Comparison of ENCODE assay signal across 20 cellular contexts in the genomic region with DNA sequence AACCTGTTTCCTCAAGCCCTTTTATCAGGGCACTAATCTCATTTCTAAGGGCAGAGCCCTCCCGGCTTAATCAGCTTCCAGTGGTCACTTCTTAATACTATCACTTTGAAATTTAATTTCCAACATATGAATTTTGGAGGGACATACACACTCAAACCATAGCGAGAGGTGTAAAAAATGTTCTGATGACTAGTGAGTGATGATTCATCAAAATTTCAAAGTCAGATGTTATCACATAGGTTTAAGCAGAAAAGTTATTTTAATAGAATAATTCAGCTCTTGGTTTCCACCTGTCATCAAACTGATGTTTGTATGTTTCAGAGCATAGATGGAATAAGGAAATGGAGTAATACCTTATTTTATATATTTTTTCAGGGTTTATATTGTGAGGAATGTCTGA.
DNase-seq lines count a peak whose midpoint lies in the region; ATAC-seq, FAIRE-seq and TF ChIP-seq lines count a peak whose summit lies in the region.
"Had no signal": no experiment of that assay in that cellular context is flagged by ENCODE, and none has a peak within 500 bp of the region (broad histone marks: within the 10 kb centered on the region; RNA-seq: fewer than 3 reads in every experiment).

No MANE protein-coding gene starts in this region.

- TF ChIP-seq POLR2A in A549 (IDR thresholded peaks at IDR 0.05; ENCODE audit: low read length) = no peak

- TF ChIP-seq RAD21 in A549 (conservative IDR thresholded peaks at IDR 0.05 in 1 of 2, IDR thresholded peaks at IDR 0.05 in 1 of 2) = no peak

- DNase-seq in A549 (ENCODE audit: low read depth in 1 of 2, low spot score in 1 of 2) (no peak), M059J (ENCODE audit: low read depth) (peak; percentile 7), bronchial epithelial cell (ENCODE audit: low read depth) (peak; percentile 5), AG20443 (ENCODE audit: low spot score) (no peak), mesothelial cell of epicardium (ENCODE audit: low spot score in 2 of 2, unreplicated experiment in 2 of 2) (no peak), UCSD-AML1 (lab: John Stamatoyannopoulos, UW; ENCODE audit: unreplicated experiment) (no peak)
- DNase-seq: 8988T; Caco-2; CD4-positive, CD25-positive, alpha-beta regulatory T cell; CD8-positive, alpha-beta T cell; DMS153; DND-41; H7; HCEC 1CT had no signal

- H3K9me3 Mint-ChIP-seq in mesothelial cell of epicardium = no peaks in the 10 kb centered on the region

- H3K36me3 Mint-ChIP-seq in mesothelial cell of epicardium = no peaks in the 10 kb centered on the region
- H3K36me3 Mint-ChIP-seq: CD4-positive, CD25-positive, alpha-beta regulatory T cell; CD8-positive, alpha-beta T cell had no signal

- POLR2A ChIA-PET in A549 (lab: Yijun Ruan, JAX) = no interaction called here

- WGBS in A549 (ENCODE audit: missing lambda C conversion rate) = 13% methylated on average over 2 of the region's 2 CpGs

- no peaks in the 10 kb centered on the region for H3K4me1 ChIP-seq in A549
- H3K4me1 ChIP-seq: BLaER1, Caco-2 had no signal

- H3K4me3 ChIP-seq in A549 (no peak overlapping the region), bronchial epithelial cell (ENCODE audit: low read depth, low read length) (no peak overlapping the region)
- H3K4me3 ChIP-seq: BLaER1 had no signal

- CTCF ChIA-PET in A549 (lab: Yijun Ruan, JAX) = no interaction called here

- no peaks in the 10 kb centered on the region for H3K36me3 ChIP-seq in bronchial epithelial cell (ENCODE audit: control insufficient read depth, insufficient read depth, low read length)
- H3K36me3 ChIP-seq: BLaER1 had no signal

- TF ChIP-seq CTCF in A549 (IDR thresholded peaks at IDR 0.05) = no peak
- TF ChIP-seq CTCF in bronchial epithelial cell (IDR thresholded peaks at IDR 0.05; ENCODE audit: insufficient read depth, low read length, severe bottlenecking) = no peak
- TF ChIP-seq CTCF in mesothelial cell of epicardium (IDR thresholded peaks at IDR 0.05; ENCODE audit: unreplicated experiment) = no peak

- FAIRE-seq in A549 (lab: Jason Lieb, UNC) (no peak), bronchial epithelial cell (lab: Jason Lieb, UNC) (no peak)
- FAIRE-seq: G401.6, GM12892, H1 had no signal

- H3K4me3 Mint-ChIP-seq in mesothelial cell of epicardium = no peak overlapping the region
- H3K4me3 Mint-ChIP-seq: B cell; CD4-positive, CD25-positive, alpha-beta regulatory T cell; CD8-positive, alpha-beta T cell had no signal

- no peaks in the 10 kb centered on the region for H3K9me3 ChIP-seq in A549
- H3K9me3 ChIP-seq: BLaER1, Caco-2 had no signal

- TF ChIP-seq EP300 in A549 (IDR thresholded peaks at IDR 0.05) = no peak

- peaks cover 17% of the 10 kb centered on the region for H3K4me1 Mint-ChIP-seq in mesothelial cell of epicardium
- H3K4me1 Mint-ChIP-seq: B cell; CD4-positive, CD25-positive, alpha-beta regulatory T cell had no signal

- H3K27me3 ChIP-seq in bronchial epithelial cell (ENCODE audit: control insufficient read depth, insufficient read depth, low read length) = no peaks in the 10 kb centered on the region
- H3K27me3 ChIP-seq: BLaER1 had no signal

- no peak for ATAC-seq in A549
- ATAC-seq: CD8-positive, alpha-beta T cell had no signal

- no peak overlapping the region for H3K27ac ChIP-seq in A549
- H3K27ac ChIP-seq: BLaER1, C4-2B had no signal

- peaks cover 2% of the 10 kb centered on the region for H3K27me3 Mint-ChIP-seq in mesothelial cell of epicardium (ENCODE audit: low read depth)
- H3K27me3 Mint-ChIP-seq: B cell had no signal

- no peak overlapping the region for H3K27ac Mint-ChIP-seq in mesothelial cell of epicardium
- H3K27ac Mint-ChIP-seq: B cell; CD4-positive, CD25-positive, alpha-beta regulatory T cell; CD8-positive, alpha-beta T cell had no signal

- H3K4me2 ChIP-seq in A549 = no peak overlapping the region
- H3K4me2 ChIP-seq: BLaER1 had no signal

TF ChIP-seq in A549, 52 proteins besides CTCF, POLR2A, EP300 and RAD21:
- TF ChIP-seq MAFK (IDR thresholded peaks at IDR 0.05; ENCODE audit: partially characterized antibody) (peak; percentile 3), SREBF2 (IDR thresholded peaks at IDR 0.05) (no peak)

Comparison
In these comparisons a context has a peak if more than half of its experiments do, and no peak if none do; other contexts are left out.
1. DNase-seq: peak in M059J (single experiment) and bronchial epithelial cell (single experiment); none in A549 (0 of 2), AG20443 (single experiment), mesothelial cell of epicardium (0 of 2) and UCSD-AML1 (single experiment).